27 cellular contexts compared by ENCODE assay signal in genomic region chr7:43117842-43118241, GRCh38. TPM values are rescaled to one million over a fixed set of nuclear protein-coding genes. Genes with fewer than 3 reads are reported as not detected.
"Had no signal": no experiment of that assay in that cellular context is flagged by ENCODE, and none has a peak within 500 bp of the region (broad histone marks: within the 10 kb centered on the region; RNA-seq: fewer than 3 reads in every experiment).

No MANE protein-coding gene starts in this region.

- FAIRE-seq: bronchial epithelial cell had no signal

- H3K4me3 ChIP-seq: ascending aorta, body of pancreas, coronary artery, SJCRH30 had no signal

- H3K36me3 ChIP-seq: ascending aorta, SJCRH30 had no signal

- ATAC-seq: activated CD8-positive, alpha-beta T cell treated with anti-CD3 and anti-CD28 coated beads, Interleukin-2, amount 10 ng/mL, durations not matched to agents 7 days and 5 days; body of pancreas; Panc1; Right ventricle myocardium inferior; SK-N-SH treated with all-trans-retinoic acid at 6 μM for 48 hours had no signal

- DNase-seq: activated B cell treated with CpG ODN at 0.5 μM for 24 hours; activated CD4-positive, alpha-beta T cell treated with anti-CD3 and anti-CD28 coated beads for 1 hour; activated CD4-positive, alpha-beta T cell treated with anti-CD3 and anti-CD28 coated beads, Interleukin-2, amount 50 U/mL, for 1 hour; activated CD8-positive, alpha-beta memory T cell treated with anti-CD3 and anti-CD28 coated beads, Interleukin-2, amount 50 U/mL, for 48 hours; activated CD8-positive, alpha-beta T cell treated with anti-CD3 and anti-CD28 coated beads, Interleukin-2, amount 10 ng/mL, durations not matched to agents 7 days and 5 days; activated effector memory CD4-positive, alpha-beta T cell treated with Interleukin-2 at 50 U/mL for 16 hours; activated naive CD4-positive, alpha-beta T cell; activated T-cell treated with anti-CD3 and anti-CD28 coated beads, Interleukin-2, amount 50 U/mL, for 1 hour; amniotic stem cell; body of pancreas; central memory CD4-positive, alpha-beta T cell; NCI-H1105 treated with DMSO at 0.1 percent for 48 hours; NCI-H1436 treated with DMSO at 0.1 percent for 48 hours; NCI-H187 treated with DMSO at 0.1 percent for 48 hours; NCI-H2081 treated with DMSO at 0.1 percent for 48 hours; NCI-H446; NCI-H524; NCI-H748 treated with DMSO at 0.1 percent for 48 hours; RPMI8226; SJCRH30; SW 1271 had no signal

- H3K27ac ChIP-seq: ascending aorta, body of pancreas, coronary artery, SJCRH30 had no signal

- H3K4me1 ChIP-seq: SJCRH30 had no signal

- H3K9me3 ChIP-seq: ascending aorta, body of pancreas, SJCRH30 had no signal

RNA-seq across cellular contexts. Expression of gene HECW1, which starts 5.4 kb away (rescaled TPM):
- total RNA-seq: activated B cell treated with CpG ODN at 0.5 μM for 24 hours; activated CD8-positive, alpha-beta T cell treated with anti-CD3 and anti-CD28 coated beads, Interleukin-2, amount 10 ng/mL, durations not matched to agents 7 days and 5 days; ascending aorta; Right ventricle myocardium inferior; SJCRH30 had no signal
